In genomic region chr15:58159827-58160386, GRCh38 we compare ENCODE assay signal across 1 cellular context.
A peak's percentile ranks its signal among the peaks of the same experiment; 100 is the strongest.
TF ChIP-seq lines count a peak whose summit lies in the region.

No MANE protein-coding gene starts in this region.

TF ChIP-seq in HEK293, 187 proteins besides CTCF, POLR2A, EP300 and RAD21 (continued from another document):
- TF ChIP-seq TSHZ1 (tag by site-specific recombination; IDR thresholded peaks at IDR 0.05; ENCODE audit: borderline replicate concordance), result no peak
- peak; percentile 53; the same call in 1 of the 2 replicates for TF ChIP-seq ZNF133 (tag by site-specific recombination; IDR thresholded peaks at IDR 0.05)
- TF ChIP-seq PRDM6 (tag by site-specific recombination; IDR thresholded peaks at IDR 0.05), result peak; percentile 50
- TF ChIP-seq PRDM1 (tag by site-specific recombination; IDR thresholded peaks at IDR 0.05), result no peak
- no peak for TF ChIP-seq ZBTB26 (tag by site-specific recombination; optimal IDR thresholded peaks at IDR 0.05)
- TF ChIP-seq FEZF1 (tag by site-specific recombination; IDR thresholded peaks at IDR 0.05), result peak; percentile 52; the same call in 1 of the 2 replicates
